Comparison of ENCODE assay signal across 8 cellular contexts in the genomic region with DNA sequence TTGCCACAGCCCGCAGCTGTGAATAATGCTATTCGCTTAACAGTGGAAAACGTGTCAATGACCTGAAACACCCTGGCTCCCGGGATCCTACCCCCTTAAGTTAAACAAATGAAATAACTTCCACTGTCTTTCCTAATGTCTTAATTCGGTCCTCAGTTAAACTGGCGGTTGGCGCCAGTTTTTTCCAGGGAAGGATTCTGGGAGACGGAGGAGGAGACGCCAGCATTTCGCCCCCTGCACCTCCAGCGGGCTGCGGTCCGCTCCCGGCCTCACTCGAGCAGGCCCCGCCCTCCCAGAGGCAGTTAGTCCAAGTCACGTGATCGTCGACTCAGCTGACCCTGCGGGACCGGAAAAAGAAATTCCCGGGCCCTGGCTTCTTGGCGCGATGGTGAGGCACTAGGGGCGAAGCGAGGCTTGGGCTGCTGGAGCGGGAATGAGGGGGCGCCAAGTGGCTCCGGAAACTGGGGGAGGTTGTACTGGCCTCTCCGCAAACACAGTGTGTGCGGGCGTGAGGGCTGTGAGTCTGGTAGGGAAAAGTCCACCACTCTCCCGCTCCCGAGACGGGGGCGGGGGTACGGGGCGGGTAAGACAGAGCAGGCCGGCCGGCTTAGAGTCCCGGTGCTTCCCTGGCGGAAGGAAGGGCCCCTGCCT. TPM values are rescaled to one million over a fixed set of nuclear protein-coding genes. Genes with fewer than 3 reads are reported as not detected.
DNase-seq lines count a peak whose midpoint lies in the region; ATAC-seq and TF ChIP-seq lines count a peak whose summit lies in the region.

A gene (plus strand): TSS at position 359 of the 651 bp plus-strand sequence. CDS start 27 bp downstream, at position 386.

- H3K9me3 ChIP-seq in HEK293 (ENCODE audit: control insufficient read depth, insufficient read depth, low read depth, low read length) = no peaks in the 10 kb centered on the region

- peak within 1 kb of the TSS; percentile 14; the same call in 1 of the 2 replicates for H3K27ac ChIP-seq in HEK293 (ENCODE audit: extremely low read depth, low read depth, low read length)
- peak within 1 kb of the TSS; percentile 49 for H3K27ac ChIP-seq in brain microvascular endothelial cell

- DNase-seq in DMS 273 treated with DMSO at 0.1 percent for 48 hours (lab: John Stamatoyannopoulos, UW) (peak; percentile 73), NCI-H2081 treated with DMSO at 0.1 percent for 48 hours (lab: John Stamatoyannopoulos, UW) (peak; percentile 34), UCSD-AML1 (lab: John Stamatoyannopoulos, UW; ENCODE audit: unreplicated experiment) (peak; percentile 89), brain microvascular endothelial cell (peak; percentile 93), iPS DF 4.7 (ENCODE audit: extremely low read depth, low spot score) (peak; percentile 75), sciatic nerve (ENCODE audit: low spot score) (peak; percentile 99)

- intact Hi-C loops in sciatic nerve (cut with DNase I) = no loop called here

- H3K4me3 ChIP-seq in HEK293 (ENCODE audit: low read depth, low read length) (peak within 1 kb of the TSS; percentile 87), brain microvascular endothelial cell (ENCODE audit: low read depth, low read length) (peak within 1 kb of the TSS; percentile 74)

- peak; percentile 78; the same call in 1 of the 2 replicates for TF ChIP-seq CTCF in HEK293 (tag by site-specific recombination; IDR thresholded peaks at IDR 0.05)
- no peak for TF ChIP-seq CTCF in brain microvascular endothelial cell (IDR thresholded peaks at IDR 0.05; ENCODE audit: low read depth, low read length, missing control alignments)

- H3K4me1 ChIP-seq in HEK293 (ENCODE audit: control insufficient read depth, insufficient read depth, low read length) = peaks cover 6% of the 10 kb centered on the region; the same call in 1 of the 2 replicates

- POLR2A ChIA-PET in HEK293 (lab: Yijun Ruan, JAX) = interaction anchor here (1.0 to 3.0 kb wide), 6 partner anchors 12 to 303 kb away, joined by 3 to 15 read pairs (median 4); a partner anchor contains a TSS

- in situ Hi-C loops in brain microvascular endothelial cell (cut with HindIII; ENCODE audit: low pct_ligation_motif_present, low sequenced_read_pairs) = no loop called here

- CTCF ChIA-PET in HEK293 (lab: Yijun Ruan, JAX) = interaction anchor here (0.7 to 2.0 kb wide), 4 partner anchors 9 to 566 kb away, joined by 3 to 8 read pairs (median 6); a partner anchor contains a TSS

- peaks cover 5 to 22% of the 10 kb centered on the region in 2 experiments; a peak in 2 of 3 replicates for H3K36me3 ChIP-seq in HEK293 (ENCODE audit: control insufficient read depth in 2 of 2, insufficient read depth in 1 of 2, low read length in 2 of 2)
- peaks cover 2% of the 10 kb centered on the region for H3K36me3 ChIP-seq in brain microvascular endothelial cell (replicated peaks)

- peak; percentile 97 for ATAC-seq in sciatic nerve
- no peak for ATAC-seq in GM19023 (IDR thresholded peaks at IDR 0.05; ENCODE audit: unreplicated experiment)

- no peaks in the 10 kb centered on the region for H3K27me3 ChIP-seq in brain microvascular endothelial cell (replicated peaks)

TF ChIP-seq in HEK293, 187 proteins besides CTCF, POLR2A, EP300 and RAD21 (continues in another document):
- no peak for TF ChIP-seq ZNF747 (tag by site-specific recombination; IDR thresholded peaks at IDR 0.05)
- TF ChIP-seq, protein P1, sequence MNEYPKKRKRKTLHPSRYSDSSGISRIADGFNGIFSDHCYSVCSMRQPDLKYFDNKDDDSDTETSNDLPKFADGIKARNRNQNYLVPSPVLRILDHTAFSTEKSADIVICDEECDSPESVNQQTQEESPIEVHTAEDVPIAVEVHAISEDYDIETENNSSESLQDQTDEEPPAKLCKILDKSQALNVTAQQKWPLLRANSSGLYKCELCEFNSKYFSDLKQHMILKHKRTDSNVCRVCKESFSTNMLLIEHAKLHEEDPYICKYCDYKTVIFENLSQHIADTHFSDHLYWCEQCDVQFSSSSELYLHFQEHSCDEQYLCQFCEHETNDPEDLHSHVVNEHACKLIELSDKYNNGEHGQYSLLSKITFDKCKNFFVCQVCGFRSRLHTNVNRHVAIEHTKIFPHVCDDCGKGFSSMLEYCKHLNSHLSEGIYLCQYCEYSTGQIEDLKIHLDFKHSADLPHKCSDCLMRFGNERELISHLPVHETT (tag by site-specific recombination; IDR thresholded peaks at IDR 0.05) = peak; percentile 91
- no peak for TF ChIP-seq ZNF585B (tag by site-specific recombination; IDR thresholded peaks at IDR 0.05)
- 0 out of 2 replicates have a peak, but pooled peaks have one; percentile 57 for TF ChIP-seq ZFP37 (tag by site-specific recombination; IDR thresholded peaks at IDR 0.05)
- TF ChIP-seq ZBTB48 (tag by site-specific recombination; IDR thresholded peaks at IDR 0.05) = peak; percentile 42; the same call in 1 of the 2 replicates
- TF ChIP-seq SP3 (tag by site-specific recombination; IDR thresholded peaks at IDR 0.05) = peak; percentile 95
- TF ChIP-seq, protein P2, sequence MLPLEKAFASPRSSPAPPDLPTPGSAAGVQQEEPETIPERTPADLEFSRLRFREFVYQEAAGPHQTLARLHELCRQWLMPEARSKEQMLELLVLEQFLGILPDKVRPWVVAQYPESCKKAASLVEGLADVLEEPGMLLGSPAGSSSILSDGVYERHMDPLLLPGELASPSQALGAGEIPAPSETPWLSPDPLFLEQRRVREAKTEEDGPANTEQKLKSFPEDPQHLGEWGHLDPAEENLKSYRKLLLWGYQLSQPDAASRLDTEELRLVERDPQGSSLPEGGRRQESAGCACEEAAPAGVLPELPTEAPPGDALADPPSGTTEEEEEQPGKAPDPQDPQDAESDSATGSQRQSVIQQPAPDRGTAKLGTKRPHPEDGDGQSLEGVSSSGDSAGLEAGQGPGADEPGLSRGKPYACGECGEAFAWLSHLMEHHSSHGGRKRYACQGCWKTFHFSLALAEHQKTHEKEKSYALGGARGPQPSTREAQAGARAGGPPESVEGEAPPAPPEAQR (tag by site-specific recombination; IDR thresholded peaks at IDR 0.05) = peak; percentile 28; the same call in 1 of the 2 replicates
- TF ChIP-seq ZXDB (tag by site-specific recombination; IDR thresholded peaks at IDR 0.05) = peak; percentile 97
- peak; percentile 81; the same call in 1 of the 2 replicates for TF ChIP-seq ZSCAN30 (tag by site-specific recombination; IDR thresholded peaks at IDR 0.05)
- TF ChIP-seq, protein P3, sequence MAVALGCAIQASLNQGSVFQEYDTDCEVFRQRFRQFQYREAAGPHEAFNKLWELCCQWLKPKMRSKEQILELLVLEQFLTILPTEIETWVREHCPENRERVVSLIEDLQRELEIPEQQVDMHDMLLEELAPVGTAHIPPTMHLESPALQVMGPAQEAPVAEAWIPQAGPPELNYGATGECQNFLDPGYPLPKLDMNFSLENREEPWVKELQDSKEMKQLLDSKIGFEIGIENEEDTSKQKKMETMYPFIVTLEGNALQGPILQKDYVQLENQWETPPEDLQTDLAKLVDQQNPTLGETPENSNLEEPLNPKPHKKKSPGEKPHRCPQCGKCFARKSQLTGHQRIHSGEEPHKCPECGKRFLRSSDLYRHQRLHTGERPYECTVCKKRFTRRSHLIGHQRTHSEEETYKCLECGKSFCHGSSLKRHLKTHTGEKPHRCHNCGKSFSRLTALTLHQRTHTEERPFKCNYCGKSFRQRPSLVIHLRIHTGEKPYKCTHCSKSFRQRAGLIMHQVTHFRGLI (tag by site-specific recombination; IDR thresholded peaks at IDR 0.05) = peak; percentile 76
- TF ChIP-seq ZNF114 (tag by site-specific recombination; IDR thresholded peaks at IDR 0.05) = no peak
- peak; percentile 45; the same call in 1 of the 2 replicates for TF ChIP-seq ZNF623 (tag by site-specific recombination; IDR thresholded peaks at IDR 0.05)
- TF ChIP-seq ZNF24 (tag by site-specific recombination; IDR thresholded peaks at IDR 0.05) = peak; percentile 99
- peak; percentile 84 for TF ChIP-seq SP7 (tag by site-specific recombination; IDR thresholded peaks at IDR 0.05)
- no peak for TF ChIP-seq ZNF48 (tag by site-specific recombination; IDR thresholded peaks at IDR 0.05)
- TF ChIP-seq YY2 (tag by site-specific recombination; IDR thresholded peaks at IDR 0.05) = peak; percentile 51; the same call in 1 of the 2 replicates
- TF ChIP-seq ZNF600 (tag by site-specific recombination; IDR thresholded peaks at IDR 0.05) = peak; percentile 74; the same call in 1 of the 2 replicates
- TF ChIP-seq, protein P4, sequence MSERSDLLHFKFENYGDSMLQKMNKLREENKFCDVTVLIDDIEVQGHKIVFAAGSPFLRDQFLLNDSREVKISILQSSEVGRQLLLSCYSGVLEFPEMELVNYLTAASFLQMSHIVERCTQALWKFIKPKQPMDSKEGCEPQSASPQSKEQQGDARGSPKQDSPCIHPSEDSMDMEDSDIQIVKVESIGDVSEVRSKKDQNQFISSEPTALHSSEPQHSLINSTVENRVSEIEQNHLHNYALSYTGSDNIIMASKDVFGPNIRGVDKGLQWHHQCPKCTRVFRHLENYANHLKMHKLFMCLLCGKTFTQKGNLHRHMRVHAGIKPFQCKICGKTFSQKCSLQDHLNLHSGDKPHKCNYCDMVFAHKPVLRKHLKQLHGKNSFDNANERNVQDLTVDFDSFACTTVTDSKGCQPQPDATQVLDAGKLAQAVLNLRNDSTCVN (tag by site-specific recombination; optimal IDR thresholded peaks at IDR 0.05) = peak; percentile 52
- TF ChIP-seq ZFP69B (tag by site-specific recombination; IDR thresholded peaks at IDR 0.05) = peak; percentile 51; the same call in 1 of the 2 replicates
- no peak for TF ChIP-seq ZNF510 (tag by site-specific recombination; IDR thresholded peaks at IDR 0.05; ENCODE audit: insufficient replicate concordance)
- no peak for TF ChIP-seq ZNF571 (tag by site-specific recombination; IDR thresholded peaks at IDR 0.05)
- peak; percentile 20; the same call in 1 of the 2 replicates for TF ChIP-seq ZNF366 (tag by site-specific recombination; conservative IDR thresholded peaks at IDR 0.05)
- no peak for TF ChIP-seq ZNF169 (tag by site-specific recombination; IDR thresholded peaks at IDR 0.05)
- no peak for TF ChIP-seq ZNF423 (tag by site-specific recombination; IDR thresholded peaks at IDR 0.05)
- TF ChIP-seq ZFHX2 (tag by site-specific recombination; conservative IDR thresholded peaks at IDR 0.05) = peak; percentile 98
- peak; percentile 67 for TF ChIP-seq ZBTB17 (tag by site-specific recombination; IDR thresholded peaks at IDR 0.05)
- TF ChIP-seq RBAK (tag by site-specific recombination; IDR thresholded peaks at IDR 0.05) = no peak
- TF ChIP-seq ZNF302 (tag by site-specific recombination; IDR thresholded peaks at IDR 0.05; ENCODE audit: low read depth) = no peak

RNA-seq across cellular contexts. Expression of the gene that starts here (rescaled TPM):
- 36.8 TPM for total RNA-seq in sciatic nerve

Comparison
In these comparisons a context has a peak if more than half of its experiments do, and no peak if none do; other contexts are left out.
1. DNase-seq: peak in every context shown above with its lines; median percentile 99 in sciatic nerve; 93 in brain microvascular endothelial cell; 89 in UCSD-AML1; 75 in iPS DF 4.7; 73 in DMS 273 treated with DMSO at 0.1 percent for 48 hours; 34 in NCI-H2081 treated with DMSO at 0.1 percent for 48 hours.